Comparison of ENCODE assay signal across 17 cellular contexts in genomic region chr1:222946436-222946835, GRCh38.
DNase-seq lines count a peak whose midpoint lies in the region; ATAC-seq and TF ChIP-seq lines count a peak whose summit lies in the region.
"Had no signal": no experiment of that assay in that cellular context is flagged by ENCODE, and none has a peak within 500 bp of the region (broad histone marks: within the 10 kb centered on the region; RNA-seq: fewer than 3 reads in every experiment).

No MANE protein-coding gene starts in this region.

- 35% methylated on average over 1 of the region's 1 CpG for WGBS in prostate gland

- H3K4me3 ChIP-seq in LNCaP clone FGC (ENCODE audit: low read depth, low read length) (no peak overlapping the region), prostate gland (no peak overlapping the region)
- H3K4me3 ChIP-seq: BLaER1 had no signal

- H3K36me3 ChIP-seq in prostate gland = no peaks in the 10 kb centered on the region
- H3K36me3 ChIP-seq: BE2C had no signal

- no peak for TF ChIP-seq CTCF in LNCaP clone FGC (IDR thresholded peaks at IDR 0.05; ENCODE audit: control insufficient read depth, extremely low read depth, insufficient read depth)
- no peak for TF ChIP-seq CTCF in VCaP (conservative IDR thresholded peaks at IDR 0.05)
- TF ChIP-seq CTCF in prostate gland (IDR thresholded peaks at IDR 0.05) = no peak

- H3K27ac ChIP-seq in VCaP = peak overlapping the region; percentile 65
- no peak overlapping the region for H3K27ac ChIP-seq in prostate gland
- H3K27ac ChIP-seq: BLaER1 had no signal

- DNase-seq in LNCaP clone FGC (ENCODE audit: low read depth) (peak; percentile 99), prostate gland (ENCODE audit: low spot score) (peak; percentile 27), NCI-H510A treated with DMSO at 0.1 percent for 48 hours (lab: John Stamatoyannopoulos, UW) (no peak), T-helper 2 cell (no peak)
- DNase-seq: 8988T; ACHN; BE2C; C1 segment of cervical spinal cord; Caco-2; Calu3; CD4-positive, alpha-beta T cell; CD8-positive, alpha-beta T cell; DMS79 treated with DMSO at 0.1 percent for 48 hours; GF-D8 had no signal

- H3K27me3 ChIP-seq in prostate gland (replicated peaks; ENCODE audit: insufficient read depth) = no peaks in the 10 kb centered on the region
- H3K27me3 ChIP-seq: BE2C, BLaER1 had no signal

- no peaks in the 10 kb centered on the region for H3K9me3 ChIP-seq in prostate gland
- H3K9me3 ChIP-seq: BE2C, BLaER1, Caco-2 had no signal

- no peak for TF ChIP-seq POLR2A in prostate gland (IDR thresholded peaks at IDR 0.05)

- intact Hi-C loops in prostate gland (cut with DNase I) = no loop called here

- H3K4me1 ChIP-seq in prostate gland (replicated peaks) = no peaks in the 10 kb centered on the region
- H3K4me1 ChIP-seq: BE2C, BLaER1, Caco-2 had no signal

- ATAC-seq in HG02870 (IDR thresholded peaks at IDR 0.05; ENCODE audit: unreplicated experiment) = no peak
- ATAC-seq: CD8-positive, alpha-beta T cell had no signal

Comparison
In these comparisons a context has a peak if more than half of its experiments do, and no peak if none do; other contexts are left out.
1. DNase-seq: peak in LNCaP clone FGC (single experiment) and prostate gland (single experiment); none in NCI-H510A treated with DMSO at 0.1 percent for 48 hours (single experiment) and T-helper 2 cell (0 of 5).